Comparison of ENCODE assay signal across 8 cellular contexts in genomic region chr19:19627442-19627715, GRCh38. TPM values are rescaled to one million over a fixed set of nuclear protein-coding genes. Genes with fewer than 3 reads are reported as not detected.
DNase-seq lines count a peak whose midpoint lies in the region; ATAC-seq and TF ChIP-seq lines count a peak whose summit lies in the region.
"Had no signal": no experiment of that assay in that cellular context is flagged by ENCODE, and none has a peak within 500 bp of the region (broad histone marks: within the 10 kb centered on the region; RNA-seq: fewer than 3 reads in every experiment).

No MANE protein-coding gene starts in this region.

- POLR2A ChIA-PET in activated CD8-positive, alpha-beta T cell treated with anti-CD3 and anti-CD28 coated beads for 36 hours (lab: Charles Lee): interaction anchor here (1.0 to 3.2 kb wide), 6 partner anchors 8 to 93 kb away, joined by 3 to 15 read pairs (median 5); partner anchors contain the start of gene ZNF101

- H3K4me1 Mint-ChIP-seq in activated CD8-positive, alpha-beta T cell treated with anti-CD3 and anti-CD28 coated beads for 36 hours (ENCODE audit: low read depth): peaks cover 24% of the 10 kb centered on the region
- peaks cover 15 to 23% (median 16%) of the 10 kb centered on the region in 3 donors for H3K4me1 Mint-ChIP-seq in naive B cell

- TF ChIP-seq CTCF in GM12864 (IDR thresholded peaks at IDR 0.05; ENCODE audit: low read depth, low read length, missing control alignments): no peak
- no peak for TF ChIP-seq CTCF in activated CD8-positive, alpha-beta T cell treated with anti-CD3 and anti-CD28 coated beads for 36 hours (IDR thresholded peaks at IDR 0.05)

- no peaks in the 10 kb centered on the region for H3K9me3 Mint-ChIP-seq in activated CD8-positive, alpha-beta T cell treated with anti-CD3 and anti-CD28 coated beads for 36 hours
- H3K9me3 Mint-ChIP-seq in naive B cell: no peaks in the 10 kb centered on the region

- H3K27me3 Mint-ChIP-seq in activated CD8-positive, alpha-beta T cell treated with anti-CD3 and anti-CD28 coated beads for 36 hours: no peaks in the 10 kb centered on the region
- H3K27me3 Mint-ChIP-seq in naive B cell: no peaks in the 10 kb centered on the region

- H3K36me3 Mint-ChIP-seq in activated CD8-positive, alpha-beta T cell treated with anti-CD3 and anti-CD28 coated beads for 36 hours (ENCODE audit: low read depth): peaks cover 36% of the 10 kb centered on the region
- H3K36me3 Mint-ChIP-seq in naive B cell: peaks cover 0 to under 1% of the 10 kb centered on the region in 2 donors

- ATAC-seq in activated CD8-positive, alpha-beta T cell treated with anti-CD3 and anti-CD28 coated beads for 36 hours: no peak
- peak; percentile 1 to 4 for ATAC-seq in naive B cell (ENCODE audit: low read depth in 2 of 2)
- ATAC-seq in left colon: no peak
- ATAC-seq in HG02588 (IDR thresholded peaks at IDR 0.05; ENCODE audit: unreplicated experiment): no peak

- DNase-seq in GM12864 (ENCODE audit: low read depth) (no peak), naive B cell (peak; percentile 19), T1000 (lab: John Stamatoyannopoulos, UW) (no peak), left colon (no peak)
- no peak for DNase-seq in activated CD8-positive, alpha-beta T cell treated with anti-CD3 and anti-CD28 coated beads for 36 hours
- DNase-seq: NCI-H526 treated with DMSO at 0.1 percent for 48 hours had no signal

- H3K27ac Mint-ChIP-seq in activated CD8-positive, alpha-beta T cell treated with anti-CD3 and anti-CD28 coated beads for 36 hours: peak overlapping the region; percentile 94
- peak overlapping the region in 5 of 6 donors; percentile 45 to 97 (median 93) for H3K27ac Mint-ChIP-seq in naive B cell

- H3K4me3 ChIP-seq in GM12864 (ENCODE audit: low read depth, low read length): peak overlapping the region; percentile 67

- intact Hi-C loops in activated CD8-positive, alpha-beta T cell treated with anti-CD3 and anti-CD28 coated beads for 36 hours (cut with micrococcal nuclease): no loop called here
- intact Hi-C loops in left colon (cut with DNase I, micrococcal nuclease): no loop called here

- H3K4me3 Mint-ChIP-seq in activated CD8-positive, alpha-beta T cell treated with anti-CD3 and anti-CD28 coated beads for 36 hours: peak overlapping the region; percentile 85
- H3K4me3 Mint-ChIP-seq in naive B cell: peak overlapping the region; percentile 83 to 98 (median 93)

- CTCF ChIA-PET in activated CD8-positive, alpha-beta T cell treated with anti-CD3 and anti-CD28 coated beads for 36 hours (lab: Charles Lee): interaction anchor here (1.2 to 3.5 kb wide), 3 partner anchors 10 to 95 kb away, joined by 4 to 15 read pairs (median 5); no protein-coding TSS in a partner anchor

RNA-seq across cellular contexts. Expression of gene LPAR2, which starts 0.6 kb away (rescaled TPM):
- total RNA-seq in activated CD8-positive, alpha-beta T cell treated with anti-CD3 and anti-CD28 coated beads for 36 hours: 10 to 100 TPM; 26.6 to 28.2 TPM
- polyA plus RNA-seq in naive B cell (ENCODE audit: low read depth in 6 of 6): 10 to 100 TPM in 2 of 6 donors, 1 to 10 TPM in 4; 6.1 to 13.0 (median 8.4) TPM
- total RNA-seq in left colon: 10 to 100 TPM; 18.4 to 20.9 TPM

RNA-seq across cellular contexts. Expression of gene PBX4, which starts 8.9 kb away (rescaled TPM):
- total RNA-seq in activated CD8-positive, alpha-beta T cell treated with anti-CD3 and anti-CD28 coated beads for 36 hours: 10 to 100 TPM; 13.8 to 15.6 TPM
- polyA plus RNA-seq in naive B cell (ENCODE audit: low read depth in 6 of 6): under 1 TPM in 2 of 6 donors, not detected in 4; 0.26 to 0.31 TPM
- total RNA-seq in left colon: 1 to 10 TPM; 2.5 to 2.9 TPM
- total RNA-seq: glomerular endothelial cell had no signal

RNA-seq across cellular contexts. Expression of gene GMIP, which starts 16.1 kb away (rescaled TPM):
- total RNA-seq in activated CD8-positive, alpha-beta T cell treated with anti-CD3 and anti-CD28 coated beads for 36 hours: 10 to 100 TPM; 57.3 to 59.9 TPM
- polyA plus RNA-seq in naive B cell (ENCODE audit: low read depth in 6 of 6): 10 to 100 TPM; 41.4 to 79.9 (median 49.1) TPM
- total RNA-seq in left colon: 10 to 100 TPM; 29.5 to 34.4 TPM

RNA-seq across cellular contexts. Expression of gene ATP13A1, which starts 36.1 kb away (rescaled TPM):
- total RNA-seq in activated CD8-positive, alpha-beta T cell treated with anti-CD3 and anti-CD28 coated beads for 36 hours: 10 to 100 TPM; 52.4 to 53.1 TPM
- polyA plus RNA-seq in naive B cell (ENCODE audit: low read depth in 6 of 6): 10 to 100 TPM; 13.2 to 59.0 (median 17.5) TPM
- 10 to 100 TPM; 57.0 to 65.1 TPM for total RNA-seq in left colon

RNA-seq across cellular contexts. Expression of gene ZNF101, which starts 41.3 kb away (rescaled TPM):
- total RNA-seq in activated CD8-positive, alpha-beta T cell treated with anti-CD3 and anti-CD28 coated beads for 36 hours: 10 to 100 TPM; 82.5 to 85.2 TPM
- polyA plus RNA-seq in naive B cell (ENCODE audit: low read depth in 6 of 6): 10 to 100 TPM; 29.2 to 66.9 (median 37.4) TPM
- 10 to 100 TPM; 11.6 to 13.4 TPM for total RNA-seq in left colon

Comparison
In these comparisons a context has a peak if more than half of its experiments do, and no peak if none do; other contexts are left out.
1. ATAC-seq: peak in naive B cell (2 of 2); none in activated CD8-positive, alpha-beta T cell treated with anti-CD3 and anti-CD28 coated beads for 36 hours (single experiment), left colon (single experiment) and HG02588 (single experiment).